Comparison of ENCODE assay signal across 2 cellular contexts in genomic region chr21:32887026-32887425, GRCh38.
TF ChIP-seq lines count a peak whose summit lies in the region.

No MANE protein-coding gene starts in this region.

TF ChIP-seq in SK-N-SH, 30 proteins besides CTCF, POLR2A, EP300 and RAD21 (continued from another document):
- no peak for TF ChIP-seq ZBTB33 (IDR thresholded peaks at IDR 0.05; ENCODE audit: borderline replicate concordance, low read depth)
- TF ChIP-seq REST (IDR thresholded peaks at IDR 0.05; ENCODE audit: low read depth, low read length) = no peak
- no peak for TF ChIP-seq ELF1 (IDR thresholded peaks at IDR 0.05)
- no peak for TF ChIP-seq SMC3 (IDR thresholded peaks at IDR 0.05; ENCODE audit: low read depth, low read length)
- no peak for TF ChIP-seq USF1 (IDR thresholded peaks at IDR 0.05; ENCODE audit: borderline replicate concordance, low read depth)
- no peak for TF ChIP-seq PBX3 (IDR thresholded peaks at IDR 0.05)
- TF ChIP-seq RFX5 (IDR thresholded peaks at IDR 0.05; ENCODE audit: low read length) = no peak
- no peak for TF ChIP-seq FOXM1 (IDR thresholded peaks at IDR 0.05; ENCODE audit: low read depth)
- TF ChIP-seq RXRA (IDR thresholded peaks at IDR 0.05; ENCODE audit: borderline replicate concordance, low read depth) = no peak
- no peak for TF ChIP-seq IRF3 (IDR thresholded peaks at IDR 0.05; ENCODE audit: low read depth, low read length)
- no peak for TF ChIP-seq USF2 (IDR thresholded peaks at IDR 0.05; ENCODE audit: borderline replicate concordance, low read depth, low read length)
- TF ChIP-seq MAX (IDR thresholded peaks at IDR 0.05; ENCODE audit: low read depth) = no peak
- no peak for TF ChIP-seq SIN3A (IDR thresholded peaks at IDR 0.05; ENCODE audit: borderline replicate concordance, low read depth, low read length)
- TF ChIP-seq GABPA (IDR thresholded peaks at IDR 0.05; ENCODE audit: low read depth) = no peak
- TF ChIP-seq NRF1 (IDR thresholded peaks at IDR 0.05; ENCODE audit: low read depth, low read length) = no peak

TF ChIP-seq in SK-N-SH treated with all-trans-retinoic acid at 6 μM for 48 hours, 23 proteins besides CTCF, POLR2A, EP300 and RAD21 (continued from another document):
- TF ChIP-seq PATZ1 (CRISPR knock-in tag; IDR thresholded peaks at IDR 0.05; ENCODE audit: borderline replicate concordance) (no peak), TSHZ2 (CRISPR knock-in tag; IDR thresholded peaks at IDR 0.05) (no peak), POU6F1 (CRISPR knock-in tag; IDR thresholded peaks at IDR 0.05; ENCODE audit: borderline replicate concordance, low read depth) (no peak), ESRRG (CRISPR knock-in tag; IDR thresholded peaks at IDR 0.05) (no peak), ZFP30 (CRISPR knock-in tag; IDR thresholded peaks at IDR 0.05) (no peak), CSDC2 (CRISPR knock-in tag; IDR thresholded peaks at IDR 0.05) (no peak), SNAI2 (CRISPR knock-in tag; IDR thresholded peaks at IDR 0.05) (no peak), GLIS3 (CRISPR knock-in tag; IDR thresholded peaks at IDR 0.05) (no peak), ZFP3 (CRISPR knock-in tag; IDR thresholded peaks at IDR 0.05) (no peak), ZNF70 (CRISPR knock-in tag; IDR thresholded peaks at IDR 0.05) (no peak), ZNF8 (CRISPR knock-in tag; IDR thresholded peaks at IDR 0.05) (no peak), ZC3H10 (CRISPR knock-in tag; IDR thresholded peaks at IDR 0.05) (no peak), ARNTL (CRISPR knock-in tag; IDR thresholded peaks at IDR 0.05; ENCODE audit: borderline replicate concordance, low read depth) (no peak), OSR1 (CRISPR knock-in tag; IDR thresholded peaks at IDR 0.05) (no peak)
